22 cellular contexts compared by ENCODE assay signal in genomic region chr10:132228616-132229015, GRCh38. TPM values are rescaled to one million over a fixed set of nuclear protein-coding genes. Genes with fewer than 3 reads are reported as not detected.
DNase-seq lines count a peak whose midpoint lies in the region; ATAC-seq, FAIRE-seq and TF ChIP-seq lines count a peak whose summit lies in the region.
"Had no signal": no experiment of that assay in that cellular context is flagged by ENCODE, and none has a peak within 500 bp of the region (broad histone marks: within the 10 kb centered on the region; RNA-seq: fewer than 3 reads in every experiment).

No MANE protein-coding gene starts in this region.

- ATAC-seq in CD4-positive, alpha-beta T cell (ENCODE audit: poor library complexity): no peak
- ATAC-seq in stimulated activated effector memory CD8-positive, alpha-beta T cell treated with anti-CD3 and anti-CD28 coated beads, Interleukin-12 subunit alpha, Interleukin-12 subunit beta, amount 100 ng/mL, for 72 hours: no peak
- ATAC-seq in GM21717 (IDR thresholded peaks at IDR 0.05; ENCODE audit: unreplicated experiment) (no peak), HG03039 (IDR thresholded peaks at IDR 0.05; ENCODE audit: unreplicated experiment) (no peak)
- ATAC-seq: GM12878, Panc1 had no signal

- H3K4me1 ChIP-seq in kidney (ENCODE audit: control insufficient read depth in 1 of 2, insufficient read depth in 1 of 2, low read depth in 1 of 2, low read length in 2 of 2) (no peaks in the 10 kb centered on the region), thyroid gland (no peaks in the 10 kb centered on the region)
- H3K4me1 ChIP-seq: Caco-2 had no signal

- TF ChIP-seq POLR2A in thyroid gland (IDR thresholded peaks at IDR 0.05): no peak

- H3K4me3 ChIP-seq in kidney (ENCODE audit: low read length in 2 of 2) (no peak overlapping the region), thyroid gland (replicated peaks in 1 of 3) (no peak overlapping the region)
- H3K4me3 ChIP-seq: GM12878, GM23248 had no signal

- FAIRE-seq in kidney (lab: Jason Lieb, UNC): no peak
- FAIRE-seq: A204.1, GM12878 had no signal

- H3K9me3 Mint-ChIP-seq in activated CD4-positive, alpha-beta T cell treated with anti-CD3 and anti-CD28 coated beads, Interleukin-2, amount 10 ng/mL, durations not matched to agents 7 days and 5 days: no peaks in the 10 kb centered on the region
- no peaks in the 10 kb centered on the region for H3K9me3 Mint-ChIP-seq in CD4-positive, alpha-beta T cell
- H3K9me3 Mint-ChIP-seq in stimulated activated effector memory CD8-positive, alpha-beta T cell treated with anti-CD3 and anti-CD28 coated beads, Interleukin-12 subunit alpha, Interleukin-12 subunit beta, amount 100 ng/mL, for 72 hours: no peaks in the 10 kb centered on the region
- H3K9me3 Mint-ChIP-seq: CD4-positive, CD25-positive, alpha-beta regulatory T cell; H9; HFFc6 had no signal

- H3K27ac Mint-ChIP-seq in activated CD4-positive, alpha-beta T cell treated with anti-CD3 and anti-CD28 coated beads, Interleukin-2, amount 10 ng/mL, durations not matched to agents 7 days and 5 days: peak overlapping the region; percentile 98
- H3K27ac Mint-ChIP-seq in CD4-positive, alpha-beta T cell: peak overlapping the region; percentile 88
- H3K27ac Mint-ChIP-seq in stimulated activated effector memory CD8-positive, alpha-beta T cell treated with anti-CD3 and anti-CD28 coated beads, Interleukin-12 subunit alpha, Interleukin-12 subunit beta, amount 100 ng/mL, for 72 hours: peak overlapping the region; percentile 88
- H3K27ac Mint-ChIP-seq: HFFc6 had no signal

- H3K27ac ChIP-seq in CD4-positive, alpha-beta T cell (ENCODE audit: low read depth, low read length): no peak overlapping the region
- no peak overlapping the region for H3K27ac ChIP-seq in kidney (ENCODE audit: low read depth in 2 of 2, low read length in 2 of 2)
- H3K27ac ChIP-seq in thyroid gland: no peak overlapping the region
- H3K27ac ChIP-seq: GM23248 had no signal

- no peaks in the 10 kb centered on the region for H3K36me3 ChIP-seq in kidney (ENCODE audit: control insufficient read depth in 1 of 2, insufficient read depth in 2 of 2, low read length in 2 of 2)
- H3K36me3 ChIP-seq in thyroid gland: no peaks in the 10 kb centered on the region

- DNase-seq in activated CD4-positive, alpha-beta T cell treated with anti-CD3 and anti-CD28 coated beads, Interleukin-2, amount 10 ng/mL, durations not matched to agents 7 days and 5 days: no peak
- DNase-seq in activated CD4-positive, alpha-beta T cell treated with anti-CD3 and anti-CD28 coated beads, Interleukin-2, amount 50 U/mL, for 4 hours: no peak
- DNase-seq in CD4-positive, alpha-beta T cell: no peak
- DNase-seq in kidney: peak; percentile 69
- no peak for DNase-seq in stimulated activated effector memory CD8-positive, alpha-beta T cell treated with anti-CD3 and anti-CD28 coated beads, Interleukin-12 subunit alpha, Interleukin-12 subunit beta, amount 100 ng/mL, for 72 hours (ENCODE audit: low spot score in 2 of 2)
- no peak for DNase-seq in thyroid gland
- DNase-seq: Caco-2; CD4-positive, CD25-positive, alpha-beta regulatory T cell; DND-41; GM23248; H9; HFFc6; Kasumi-1; NCI-H1694; NCI-H2081; NCI-H524 treated with DMSO at 0.1 percent for 48 hours; NCI-H82 had no signal

- intact Hi-C loops in CD4-positive, alpha-beta T cell (cut with DNase I, micrococcal nuclease): no loop called here
- intact Hi-C loops in kidney (cut with DNase I) (loop anchor here (10.0 kb wide), 1 partner anchor 126 kb away; no protein-coding TSS in a partner anchor), thyroid gland (cut with DNase I) (loop anchor here (10.0 kb wide), 1 partner anchor 406 kb away; no protein-coding TSS in a partner anchor)

- H3K27me3 Mint-ChIP-seq in activated CD4-positive, alpha-beta T cell treated with anti-CD3 and anti-CD28 coated beads, Interleukin-2, amount 10 ng/mL, durations not matched to agents 7 days and 5 days: no peaks in the 10 kb centered on the region
- no peaks in the 10 kb centered on the region for H3K27me3 Mint-ChIP-seq in CD4-positive, alpha-beta T cell
- H3K27me3 Mint-ChIP-seq: CD4-positive, CD25-positive, alpha-beta regulatory T cell had no signal

- 92 to 96% methylated on average over 12 to 14 of the region's 14 CpGs for WGBS in thyroid gland, 2 donors

- H3K9me3 ChIP-seq in CD4-positive, alpha-beta T cell (ENCODE audit: control insufficient read depth, low read length): no peaks in the 10 kb centered on the region
- H3K9me3 ChIP-seq in kidney (ENCODE audit: control insufficient read depth in 1 of 2, low read length in 2 of 2) (no peaks in the 10 kb centered on the region), thyroid gland (no peaks in the 10 kb centered on the region)
- H3K9me3 ChIP-seq: Caco-2 had no signal

- no peak overlapping the region for H3K4me3 Mint-ChIP-seq in activated CD4-positive, alpha-beta T cell treated with anti-CD3 and anti-CD28 coated beads, Interleukin-2, amount 10 ng/mL, durations not matched to agents 7 days and 5 days
- no peak overlapping the region for H3K4me3 Mint-ChIP-seq in CD4-positive, alpha-beta T cell
- H3K4me3 Mint-ChIP-seq in stimulated activated effector memory CD8-positive, alpha-beta T cell treated with anti-CD3 and anti-CD28 coated beads, Interleukin-12 subunit alpha, Interleukin-12 subunit beta, amount 100 ng/mL, for 72 hours: no peak overlapping the region
- H3K4me3 Mint-ChIP-seq: H9, HFFc6 had no signal

- H3K4me1 Mint-ChIP-seq in activated CD4-positive, alpha-beta T cell treated with anti-CD3 and anti-CD28 coated beads, Interleukin-2, amount 10 ng/mL, durations not matched to agents 7 days and 5 days: peaks cover 47% of the 10 kb centered on the region
- H3K4me1 Mint-ChIP-seq in CD4-positive, alpha-beta T cell (ENCODE audit: low read depth): peaks cover 32% of the 10 kb centered on the region
- peaks cover 29% of the 10 kb centered on the region for H3K4me1 Mint-ChIP-seq in stimulated activated effector memory CD8-positive, alpha-beta T cell treated with anti-CD3 and anti-CD28 coated beads, Interleukin-12 subunit alpha, Interleukin-12 subunit beta, amount 100 ng/mL, for 72 hours

- CTCF ChIA-PET in activated CD4-positive, alpha-beta T cell treated with anti-CD3 and anti-CD28 coated beads, Interleukin-2, amount 10 ng/mL, durations not matched to agents 7 days and 5 days (lab: Charles Lee): interaction anchor here (0.6 to 1.4 kb wide), 3 partner anchors 44 to 1163 kb away, joined by 3 read pairs; no protein-coding TSS in a partner anchor
- CTCF ChIA-PET in CD4-positive, alpha-beta T cell (lab: Charles Lee): no interaction called here

- TF ChIP-seq CTCF in CD4-positive, alpha-beta T cell (IDR thresholded peaks at IDR 0.05): no peak
- TF ChIP-seq CTCF in kidney (IDR thresholded peaks at IDR 0.05; ENCODE audit: borderline replicate concordance, extremely low read depth, insufficient read depth) (no peak), thyroid gland (IDR thresholded peaks at IDR 0.05) (no peak)

- no peak overlapping the region for H3K9ac ChIP-seq in kidney (ENCODE audit: low read length in 2 of 2)
- H3K9ac ChIP-seq: GM23248 had no signal

- POLR2A ChIA-PET in activated CD4-positive, alpha-beta T cell treated with anti-CD3 and anti-CD28 coated beads, Interleukin-2, amount 10 ng/mL, durations not matched to agents 7 days and 5 days (lab: Charles Lee): no interaction called here
- POLR2A ChIA-PET in CD4-positive, alpha-beta T cell (lab: Charles Lee): no interaction called here

- H3K27me3 ChIP-seq in CD4-positive, alpha-beta T cell (ENCODE audit: control insufficient read depth, insufficient read depth, low read length): no peaks in the 10 kb centered on the region
- no peaks in the 10 kb centered on the region for H3K27me3 ChIP-seq in thyroid gland

- peaks cover 3% of the 10 kb centered on the region for H3K36me3 Mint-ChIP-seq in activated CD4-positive, alpha-beta T cell treated with anti-CD3 and anti-CD28 coated beads, Interleukin-2, amount 10 ng/mL, durations not matched to agents 7 days and 5 days (ENCODE audit: low read depth)
- no peaks in the 10 kb centered on the region for H3K36me3 Mint-ChIP-seq in CD4-positive, alpha-beta T cell (ENCODE audit: low read depth)
- peaks cover 6% of the 10 kb centered on the region for H3K36me3 Mint-ChIP-seq in stimulated activated effector memory CD8-positive, alpha-beta T cell treated with anti-CD3 and anti-CD28 coated beads, Interleukin-12 subunit alpha, Interleukin-12 subunit beta, amount 100 ng/mL, for 72 hours
- H3K36me3 Mint-ChIP-seq: CD4-positive, CD25-positive, alpha-beta regulatory T cell had no signal

RNA-seq across cellular contexts. Expression of gene DPYSL4, which starts 41.9 kb away (rescaled TPM):
- total RNA-seq in activated CD4-positive, alpha-beta T cell treated with anti-CD3 and anti-CD28 coated beads, Interleukin-2, amount 10 ng/mL, durations not matched to agents 7 days and 5 days: 1 to 10 TPM; 1.2 to 1.6 TPM
- total RNA-seq in CD4-positive, alpha-beta T cell: under 1 TPM; 0.64 to 0.96 TPM
- total RNA-seq in kidney (0.60 TPM), thyroid gland (1 to 10 TPM in 1 of 4 donors, under 1 TPM in 3; 0.54 to 1.5 (median 0.81) TPM)
- not detected for polyA plus RNA-seq in kidney (ENCODE audit: insufficient read depth, low read depth, low replicate concordance)
- total RNA-seq: Caco-2 had no signal

Comparison
In these comparisons a context has a peak if more than half of its experiments do, and no peak if none do; other contexts are left out.
1. intact Hi-C loops: an anchor here in kidney (10.0 kb wide) and thyroid gland (10.0 kb wide); none called in CD4-positive, alpha-beta T cell.